Comparison of ENCODE assay signal across 15 cellular contexts in genomic region chr16:13795131-13795530, GRCh38.
"Had no signal": no experiment of that assay in that cellular context is flagged by ENCODE, and none has a peak within 500 bp of the region (broad histone marks: within the 10 kb centered on the region; RNA-seq: fewer than 3 reads in every experiment).

No MANE protein-coding gene starts in this region.

- H3K4me3 Mint-ChIP-seq: activated naive CD4-positive, alpha-beta T cell treated with anti-CD3 and anti-CD28 coated beads, Interleukin-2, amount 50 U/mL, for 24 hours; effector memory CD8-positive, alpha-beta T cell; naive thymus-derived CD4-positive, alpha-beta T cell had no signal

- H3K36me3 Mint-ChIP-seq: activated naive CD4-positive, alpha-beta T cell treated with anti-CD3 and anti-CD28 coated beads, Interleukin-2, amount 50 U/mL, for 24 hours; naive thymus-derived CD4-positive, alpha-beta T cell had no signal

- H3K4me1 Mint-ChIP-seq: activated naive CD4-positive, alpha-beta T cell treated with anti-CD3 and anti-CD28 coated beads, Interleukin-2, amount 50 U/mL, for 24 hours; naive thymus-derived CD4-positive, alpha-beta T cell had no signal

- H3K27ac Mint-ChIP-seq: activated naive CD4-positive, alpha-beta T cell treated with anti-CD3 and anti-CD28 coated beads, Interleukin-2, amount 50 U/mL, for 24 hours; effector memory CD8-positive, alpha-beta T cell; naive thymus-derived CD4-positive, alpha-beta T cell had no signal

- DNase-seq: activated CD4-positive, alpha-beta T cell treated with anti-CD3 and anti-CD28 coated beads for 1 hour; activated gamma-delta T cell; effector memory CD8-positive, alpha-beta T cell; hippocampal formation; islet precursor cell; left colon; naive thymus-derived CD4-positive, alpha-beta T cell; stimulated activated CD4-positive, alpha-beta T cell treated with anti-CD3 and anti-CD28 coated beads, Interleukin-12 subunit alpha, Interleukin-12 subunit beta, amount 100 ng/mL, for 4 hours; stimulated activated CD4-positive, alpha-beta T cell treated with anti-CD3 and anti-CD28 coated beads, Interleukin-1b, Interleukin-23, amount 100 ng/mL, for 48 hours; stimulated activated naive CD8-positive, alpha-beta T cell treated with anti-CD3 and anti-CD28 coated beads, Interleukin-15, Interleukin-2, amounts not matched to agents 100 U/mL and 50 U/mL, for 24 hours; SW 1271; T-helper 2 cell; trophoblast cell; WERI-Rb-1 had no signal

- ATAC-seq: effector memory CD8-positive, alpha-beta T cell; left colon; naive thymus-derived CD4-positive, alpha-beta T cell; stimulated activated naive CD8-positive, alpha-beta T cell treated with anti-CD3 and anti-CD28 coated beads, Interleukin-15, Interleukin-2, amounts not matched to agents 100 U/mL and 50 U/mL, for 24 hours had no signal
